In the genomic region with DNA sequence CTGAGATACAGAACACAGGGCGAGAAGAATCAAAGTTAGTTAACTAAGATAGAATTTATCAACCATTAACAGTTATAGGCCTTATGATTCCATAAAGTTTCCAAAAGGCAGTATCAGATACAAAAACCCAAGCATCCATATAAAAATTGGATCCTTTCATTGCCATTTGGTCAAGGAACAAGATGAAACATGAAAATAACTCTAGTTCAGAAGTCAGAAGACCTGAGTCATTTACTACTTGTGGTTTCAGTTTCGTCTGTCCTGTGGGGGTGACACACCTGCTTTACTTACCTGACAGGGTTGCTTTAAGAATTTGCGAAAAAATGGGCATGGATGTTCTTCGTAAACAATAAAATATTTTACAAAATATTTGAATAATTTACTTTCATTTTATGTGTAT, we compare ENCODE assay signal across 13 cellular contexts.
DNase-seq lines count a peak whose midpoint lies in the region; ATAC-seq and TF ChIP-seq lines count a peak whose summit lies in the region.
"Had no signal": no experiment of that assay in that cellular context is flagged by ENCODE, and none has a peak within 500 bp of the region (broad histone marks: within the 10 kb centered on the region; RNA-seq: fewer than 3 reads in every experiment).

No MANE protein-coding gene starts in this region.

- no peaks in the 10 kb centered on the region for H3K9me3 ChIP-seq in CD8-positive, alpha-beta T cell (ENCODE audit: low read length)

- no peak for TF ChIP-seq CTCF in CD8-positive, alpha-beta T cell (IDR thresholded peaks at IDR 0.05)
- TF ChIP-seq CTCF in CD14-positive monocyte (IDR thresholded peaks at IDR 0.05), result no peak

- H3K4me1 Mint-ChIP-seq in CD8-positive, alpha-beta T cell (ENCODE audit: low read depth), result no peaks in the 10 kb centered on the region
- no peaks in the 10 kb centered on the region for H3K4me1 Mint-ChIP-seq in CD14-positive monocyte
- H3K4me1 Mint-ChIP-seq: activated CD4-positive, alpha-beta memory T cell treated with anti-CD3 and anti-CD28 coated beads, Interleukin-2, amount 10 ng/mL, durations not matched to agents 7 days and 5 days had no signal

- POLR2A ChIA-PET in CD8-positive, alpha-beta T cell (lab: Charles Lee), result no interaction called here

- no peak overlapping the region for H3K4me3 Mint-ChIP-seq in CD8-positive, alpha-beta T cell
- no peak overlapping the region for H3K4me3 Mint-ChIP-seq in CD14-positive monocyte
- H3K4me3 Mint-ChIP-seq: activated CD4-positive, alpha-beta memory T cell treated with anti-CD3 and anti-CD28 coated beads, Interleukin-2, amount 10 ng/mL, durations not matched to agents 7 days and 5 days had no signal

- no peaks in the 10 kb centered on the region for H3K27me3 Mint-ChIP-seq in CD8-positive, alpha-beta T cell (ENCODE audit: low read depth)
- H3K27me3 Mint-ChIP-seq in CD14-positive monocyte (ENCODE audit: low read depth in 3 of 3), result no peaks in the 10 kb centered on the region
- H3K27me3 Mint-ChIP-seq: activated CD4-positive, alpha-beta memory T cell treated with anti-CD3 and anti-CD28 coated beads, Interleukin-2, amount 10 ng/mL, durations not matched to agents 7 days and 5 days had no signal

- DNase-seq in RPMI8226 (peak; percentile 62), CD14-positive monocyte (ENCODE audit: low spot score) (no peak)
- DNase-seq in activated CD4-positive, CD25-positive, alpha-beta regulatory T cell treated with anti-CD3 and anti-CD28 coated beads, Interleukin-2, amount 50 U/mL, for 72 hours, result no peak
- no peak for DNase-seq in CD8-positive, alpha-beta T cell
- no peak for DNase-seq in activated CD4-positive, CD25-positive, alpha-beta regulatory T cell (lab: John Stamatoyannopoulos, UW)
- DNase-seq: activated CD4-positive, alpha-beta memory T cell treated with anti-CD3 and anti-CD28 coated beads, Interleukin-2, amount 10 ng/mL, durations not matched to agents 7 days and 5 days; cortex of kidney; GF-D8; NCI-H1105 had no signal

- H3K27me3 ChIP-seq in CD8-positive, alpha-beta T cell (ENCODE audit: insufficient read depth, low read length), result no peaks in the 10 kb centered on the region

- no peaks in the 10 kb centered on the region for H3K36me3 Mint-ChIP-seq in CD8-positive, alpha-beta T cell
- no peaks in the 10 kb centered on the region for H3K36me3 Mint-ChIP-seq in CD14-positive monocyte

- H3K36me3 ChIP-seq in CD8-positive, alpha-beta T cell (ENCODE audit: insufficient read depth, low read length), result no peaks in the 10 kb centered on the region

- CTCF ChIA-PET in CD8-positive, alpha-beta T cell (lab: Charles Lee), result no interaction called here

- H3K27ac ChIP-seq in CD8-positive, alpha-beta T cell (ENCODE audit: low read depth, low read length), result no peak overlapping the region

- H3K9me3 Mint-ChIP-seq in CD8-positive, alpha-beta T cell, result peaks cover 3% of the 10 kb centered on the region
- H3K9me3 Mint-ChIP-seq in CD14-positive monocyte, result peaks cover 0 to 7% (median 4%) of the 10 kb centered on the region in 7 donors
- H3K9me3 Mint-ChIP-seq: activated naive CD4-positive, alpha-beta T cell treated with anti-CD3 and anti-CD28 coated beads, Interleukin-2, amount 50 U/mL, for 72 hours had no signal

- ATAC-seq in GM18870 (IDR thresholded peaks at IDR 0.05; ENCODE audit: unreplicated experiment) (peak; percentile 52), GM21529 (IDR thresholded peaks at IDR 0.05; ENCODE audit: unreplicated experiment) (peak; percentile 70), HG03066 (IDR thresholded peaks at IDR 0.05; ENCODE audit: low read depth, unreplicated experiment) (peak; percentile 58)
- no peak for ATAC-seq in CD8-positive, alpha-beta T cell
- ATAC-seq: activated naive CD4-positive, alpha-beta T cell treated with anti-CD3 and anti-CD28 coated beads, Interleukin-2, amount 50 U/mL, for 72 hours had no signal

- no peak overlapping the region for H3K4me3 ChIP-seq in CD8-positive, alpha-beta T cell (ENCODE audit: low read depth, low read length)

- no peak overlapping the region for H3K27ac Mint-ChIP-seq in CD8-positive, alpha-beta T cell
- H3K27ac Mint-ChIP-seq in CD14-positive monocyte, result no peak overlapping the region
- H3K27ac Mint-ChIP-seq: activated CD4-positive, alpha-beta memory T cell treated with anti-CD3 and anti-CD28 coated beads, Interleukin-2, amount 10 ng/mL, durations not matched to agents 7 days and 5 days; activated naive CD4-positive, alpha-beta T cell treated with anti-CD3 and anti-CD28 coated beads, Interleukin-2, amount 50 U/mL, for 72 hours had no signal

- intact Hi-C loops in CD8-positive, alpha-beta T cell (cut with DNase I, micrococcal nuclease), result no loop called here
- intact Hi-C loops in CD14-positive monocyte (cut with micrococcal nuclease), result no loop called here

- H3K4me1 ChIP-seq in CD8-positive, alpha-beta T cell (ENCODE audit: insufficient read depth, low read length), result no peaks in the 10 kb centered on the region
